ENCODE assay signal across 30 cellular contexts in the genomic region with DNA sequence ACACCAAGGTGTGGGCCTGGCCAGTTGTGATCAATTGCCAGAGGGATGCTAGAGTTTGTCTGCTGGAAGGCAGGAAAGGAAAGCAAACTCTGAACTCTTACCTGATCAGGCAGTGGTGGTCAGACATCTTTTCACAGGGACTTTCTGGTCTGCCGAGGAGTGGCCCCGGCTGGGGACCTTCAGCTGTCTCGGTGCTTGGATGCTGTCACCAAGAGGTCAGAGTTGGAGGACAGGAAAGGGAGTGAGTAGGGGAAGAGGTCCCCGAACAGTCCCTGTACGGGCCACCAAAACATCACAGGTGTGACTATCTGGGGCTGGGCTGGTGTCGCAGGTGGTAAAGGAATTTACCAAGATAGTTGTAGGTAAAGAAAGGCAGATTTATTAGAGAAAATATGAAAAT. TPM values are rescaled to one million over a fixed set of nuclear protein-coding genes. Genes with fewer than 3 reads are reported as not detected.
A peak's percentile ranks its signal among the peaks of the same experiment; 100 is the strongest.
DNase-seq lines count a peak whose midpoint lies in the region; ATAC-seq, FAIRE-seq and TF ChIP-seq lines count a peak whose summit lies in the region.
"Had no signal": no experiment of that assay in that cellular context is flagged by ENCODE, and none has a peak within 500 bp of the region (broad histone marks: within the 10 kb centered on the region; RNA-seq: fewer than 3 reads in every experiment).

No MANE protein-coding gene starts in this region.

- no peaks in the 10 kb centered on the region for H4K20me1 ChIP-seq in GM23338 (replicated peaks; ENCODE audit: insufficient read depth)
- H4K20me1 ChIP-seq in Loucy (ENCODE audit: insufficient read depth, low read length, poor library complexity, severe bottlenecking) = no peaks in the 10 kb centered on the region
- H4K20me1 ChIP-seq in PC-3 (ENCODE audit: low read length) = no peaks in the 10 kb centered on the region
- no peaks in the 10 kb centered on the region for H4K20me1 ChIP-seq in H1 (replicated peaks in 1 of 2; ENCODE audit: control insufficient read depth in 1 of 2, insufficient read depth in 2 of 2, low read length in 2 of 2)
- H4K20me1 ChIP-seq in MM.1S (ENCODE audit: insufficient read depth, low read length) = no peaks in the 10 kb centered on the region
- H4K20me1 ChIP-seq: BLaER1 had no signal

- H3K4me3 Mint-ChIP-seq in GM23338 = no peak overlapping the region
- no peak overlapping the region for H3K4me3 Mint-ChIP-seq in activated CD8-positive, alpha-beta memory T cell treated with anti-CD3 and anti-CD28 coated beads, Interleukin-2, amount 10 ng/mL, durations not matched to agents 7 days and 5 days
- H3K4me3 Mint-ChIP-seq: CD14-positive monocyte; CD4-positive, alpha-beta memory T cell; CD4-positive, CD25-positive, alpha-beta regulatory T cell; CD8-positive, alpha-beta memory T cell had no signal

- BruUV-seq in PC-3 (replicated peaks; lab: Mats Ljungman, UMichigan) = no TSS peak

- no peak for TF ChIP-seq POLR2A in H1 (IDR thresholded peaks at IDR 0.05; ENCODE audit: control extremely low read depth in 1 of 2, low read depth in 2 of 2, low read length in 2 of 2)

- H2BK120ac ChIP-seq in H1 (replicated peaks; ENCODE audit: low read depth, low read length) = no peak overlapping the region

- POLR2A ChIA-PET in PC-3 (lab: Charles Lee; ENCODE audit: unreplicated experiment) (no interaction called here), H1 (lab: Charles Lee; ENCODE audit: partially characterized antibody) (no interaction called here)

- no peak overlapping the region for H3K23ac ChIP-seq in H1 (ENCODE audit: insufficient read length)

- H3K27me3 Mint-ChIP-seq in GM23338 (ENCODE audit: insufficient read depth, low read depth, poor library complexity) = no peaks in the 10 kb centered on the region
- H3K27me3 Mint-ChIP-seq in activated CD8-positive, alpha-beta memory T cell treated with anti-CD3 and anti-CD28 coated beads, Interleukin-2, amount 10 ng/mL, durations not matched to agents 7 days and 5 days = peaks cover 17% of the 10 kb centered on the region

- no peak overlapping the region for H3K4ac ChIP-seq in H1 (replicated peaks; ENCODE audit: insufficient read length, low read depth, low read length)

- H3K27me3 ChIP-seq in GM23338 (ENCODE audit: insufficient read depth) (no peaks in the 10 kb centered on the region), Loucy (ENCODE audit: insufficient read depth, low read length, poor library complexity, severe bottlenecking) (no peaks in the 10 kb centered on the region), PC-3 (ENCODE audit: low read length) (peaks cover 39% of the 10 kb centered on the region), H1 (replicated peaks in 1 of 4; ENCODE audit: control insufficient read depth in 3 of 4, extremely low read depth in 1 of 4, insufficient read depth in 3 of 4, low read length in 3 of 4) (no peaks in the 10 kb centered on the region), MM.1S (replicated peaks; ENCODE audit: insufficient read depth, low read length) (no peaks in the 10 kb centered on the region)
- H3K27me3 ChIP-seq: BLaER1 had no signal

- 0 out of 2 replicates have a peak overlapping the region, but pooled peaks have one; percentile 63 for H4K8ac ChIP-seq in H1 (ENCODE audit: extremely low read depth, insufficient read depth, low read length)

- H4K5ac ChIP-seq in H1 (ENCODE audit: insufficient read length, low read depth, low read length) = no peak overlapping the region

- H3K79me2 ChIP-seq in GM23338 (replicated peaks; ENCODE audit: insufficient read depth) (no peaks in the 10 kb centered on the region), Loucy (ENCODE audit: insufficient read depth, low read length) (no peaks in the 10 kb centered on the region), PC-3 (ENCODE audit: low read length) (no peaks in the 10 kb centered on the region), H1 (ENCODE audit: control insufficient read depth in 1 of 2, insufficient read depth in 2 of 2, low read length in 2 of 2) (no peaks in the 10 kb centered on the region), MM.1S (ENCODE audit: low read length) (no peaks in the 10 kb centered on the region)

- H3K4me3 ChIP-seq in GM23338 (no peak overlapping the region), Loucy (ENCODE audit: low read length, poor library complexity, severe bottlenecking) (no peak overlapping the region), PC-3 (ENCODE audit: low read length) (no peak overlapping the region), H1 (ENCODE audit: extremely low read depth in 1 of 4, insufficient read depth in 2 of 4, low read depth in 3 of 4, low read length in 4 of 4) (no peak overlapping the region), MM.1S (ENCODE audit: low read length) (no peak overlapping the region)
- H3K4me3 ChIP-seq: BLaER1, GM12878 had no signal

- 90% methylated on average over 6 of the region's 6 CpGs; no CpG with 5 or more reads in 1 of the 2 experiments for WGBS in H1 (ENCODE audit: extremely low coverage in 1 of 2, insufficient coverage in 1 of 2, insufficient read length in 1 of 2, insufficient replicate concordance in 2 of 2, low coverage in 1 of 2, low lambda C conversion rate in 2 of 2, missing lambda C conversion rate in 1 of 2), 2 experiments

- H2BK15ac ChIP-seq in H1 (ENCODE audit: low read length) = no peak overlapping the region

- no peak overlapping the region for H4K91ac ChIP-seq in H1 (replicated peaks; ENCODE audit: insufficient read length, low read length)

- H3K9ac ChIP-seq in Loucy (ENCODE audit: low read depth, low read length, poor library complexity, severe bottlenecking) = no peak overlapping the region
- no peak overlapping the region for H3K9ac ChIP-seq in PC-3 (ENCODE audit: low read length)
- no peak overlapping the region for H3K9ac ChIP-seq in H1 (replicated peaks in 1 of 4; ENCODE audit: extremely low read depth in 1 of 4, low read depth in 3 of 4, low read length in 3 of 4)
- no peak overlapping the region for H3K9ac ChIP-seq in MM.1S (ENCODE audit: low read length)
- H3K9ac ChIP-seq: BLaER1 had no signal

- H2AFZ ChIP-seq in GM23338 (0 out of 2 replicates have a peak overlapping the region, but pooled peaks have one; percentile 28), Loucy (ENCODE audit: low read length) (peak overlapping the region; percentile 35; the same call in 1 of the 2 replicates), PC-3 (ENCODE audit: low read length) (no peak overlapping the region), H1 (ENCODE audit: low read length) (no peak overlapping the region), MM.1S (ENCODE audit: low read length) (no peak overlapping the region)

- no peak for TF ChIP-seq RAD21 in H1 (IDR thresholded peaks at IDR 0.05 in 1 of 2, conservative IDR thresholded peaks at IDR 0.05 in 1 of 2; ENCODE audit: low read depth in 2 of 2, low read length in 2 of 2)

- intact Hi-C loops in PC-3 (cut with micrococcal nuclease) = no loop called here

- TF ChIP-seq EP300 in H1 (IDR thresholded peaks at IDR 0.05; ENCODE audit: borderline replicate concordance in 1 of 2, low read depth in 2 of 2, low read length in 2 of 2) = no peak

- H3K27ac Mint-ChIP-seq in GM23338 = no peak overlapping the region
- no peak overlapping the region for H3K27ac Mint-ChIP-seq in activated CD8-positive, alpha-beta memory T cell treated with anti-CD3 and anti-CD28 coated beads, Interleukin-2, amount 10 ng/mL, durations not matched to agents 7 days and 5 days
- H3K27ac Mint-ChIP-seq: CD14-positive monocyte; CD4-positive, alpha-beta memory T cell; CD4-positive, CD25-positive, alpha-beta regulatory T cell; CD8-positive, alpha-beta memory T cell had no signal

- H3K9me3 ChIP-seq in Loucy (ENCODE audit: insufficient read depth, low read depth, low read length) (no peaks in the 10 kb centered on the region), PC-3 (ENCODE audit: low read length) (no peaks in the 10 kb centered on the region), H1 (ENCODE audit: insufficient read depth in 2 of 2, low read depth in 1 of 2, low read length in 1 of 2) (no peaks in the 10 kb centered on the region), MM.1S (replicated peaks; ENCODE audit: insufficient read depth, low read length) (no peaks in the 10 kb centered on the region)
- H3K9me3 ChIP-seq: BE2C, BLaER1 had no signal

- no peak for TF ChIP-seq CTCF in GM23338 (conservative IDR thresholded peaks at IDR 0.05; ENCODE audit: low read depth in 2 of 2)
- TF ChIP-seq CTCF in Loucy (conservative IDR thresholded peaks at IDR 0.05; ENCODE audit: low read length) = no peak
- no peak for TF ChIP-seq CTCF in PC-3 (conservative IDR thresholded peaks at IDR 0.05; ENCODE audit: low read depth, low read length)
- TF ChIP-seq CTCF in H1 (IDR thresholded peaks at IDR 0.05; ENCODE audit: control extremely low read depth in 1 of 3, insufficient read depth in 1 of 3, low read depth in 1 of 3, low read length in 3 of 3) = no peak
- TF ChIP-seq CTCF in MM.1S (IDR thresholded peaks at IDR 0.05; ENCODE audit: low read length) = no peak

- H3K56ac ChIP-seq in H1 (replicated peaks; ENCODE audit: insufficient read length, low read depth, low read length) = no peak overlapping the region

- no peak overlapping the region for H2AK5ac ChIP-seq in H1 (ENCODE audit: low read depth, low read length)

- H3K23me2 ChIP-seq in H1 (ENCODE audit: low read depth, low read length) = no peaks in the 10 kb centered on the region

- H3K36me3 ChIP-seq in GM23338 (ENCODE audit: insufficient read depth) (no peaks in the 10 kb centered on the region), Loucy (ENCODE audit: insufficient read depth, low read length) (no peaks in the 10 kb centered on the region), PC-3 (ENCODE audit: low read depth, low read length) (no peaks in the 10 kb centered on the region), H1 (ENCODE audit: control insufficient read depth in 2 of 4, insufficient read depth in 4 of 4, low read length in 3 of 4) (no peaks in the 10 kb centered on the region), MM.1S (replicated peaks; ENCODE audit: insufficient read depth, low read length) (no peaks in the 10 kb centered on the region)
- H3K36me3 ChIP-seq: BE2C, BLaER1 had no signal

- no peak for ATAC-seq in GM23338
- peak; percentile 19; the same call in 1 of the 2 replicates for ATAC-seq in PC-3
- ATAC-seq in activated CD8-positive, alpha-beta memory T cell treated with anti-CD3 and anti-CD28 coated beads, Interleukin-2, amount 10 ng/mL, durations not matched to agents 7 days and 5 days = no peak
- ATAC-seq: GM12878 had no signal

- H3K27ac ChIP-seq in GM23338 (ENCODE audit: low read depth) (no peak overlapping the region), PC-3 (ENCODE audit: low read length) (no peak overlapping the region), H1 (ENCODE audit: low read depth, low read length) (no peak overlapping the region), MM.1S (ENCODE audit: low read length) (no peak overlapping the region)
- H3K27ac ChIP-seq: BLaER1 had no signal

- no peak for FAIRE-seq in H1 (lab: Jason Lieb, UNC)
- FAIRE-seq: A204.1, GM12878, GM12892, GM18507, GM19239 had no signal

- H3K9me3 Mint-ChIP-seq in GM23338 = peaks cover 9% of the 10 kb centered on the region; the same call in 1 of the 3 replicates
- no peaks in the 10 kb centered on the region for H3K9me3 Mint-ChIP-seq in activated CD8-positive, alpha-beta memory T cell treated with anti-CD3 and anti-CD28 coated beads, Interleukin-2, amount 10 ng/mL, durations not matched to agents 7 days and 5 days (ENCODE audit: low read depth)
- H3K9me3 Mint-ChIP-seq: CD14-positive monocyte; CD4-positive, alpha-beta memory T cell; CD8-positive, alpha-beta memory T cell had no signal

- H3K4me2 ChIP-seq in GM23338 (no peak overlapping the region), Loucy (ENCODE audit: low read depth, low read length, poor library complexity, severe bottlenecking) (no peak overlapping the region), PC-3 (ENCODE audit: low read length) (no peak overlapping the region), H1 (ENCODE audit: insufficient read depth in 1 of 2, low read depth in 2 of 2, low read length in 2 of 2) (no peak overlapping the region), MM.1S (ENCODE audit: low read depth, low read length) (no peak overlapping the region)
- H3K4me2 ChIP-seq: BLaER1 had no signal

- peaks cover 8% of the 10 kb centered on the region; the same call in 2 of the 3 replicates for H3K4me1 Mint-ChIP-seq in GM23338
- H3K4me1 Mint-ChIP-seq in activated CD8-positive, alpha-beta memory T cell treated with anti-CD3 and anti-CD28 coated beads, Interleukin-2, amount 10 ng/mL, durations not matched to agents 7 days and 5 days = no peaks in the 10 kb centered on the region
- H3K4me1 Mint-ChIP-seq: CD4-positive, alpha-beta memory T cell; CD4-positive, CD25-positive, alpha-beta regulatory T cell; CD8-positive, alpha-beta memory T cell had no signal

- no peak overlapping the region for H3K18ac ChIP-seq in H1 (ENCODE audit: extremely low read depth, low read length)

- H3K9me2 ChIP-seq in GM23338 (ENCODE audit: insufficient read depth) (no peaks in the 10 kb centered on the region; the same call in 1 of the 2 replicates), Loucy (replicated peaks; ENCODE audit: low read depth, low read length) (no peaks in the 10 kb centered on the region), PC-3 (replicated peaks; ENCODE audit: low read length) (no peaks in the 10 kb centered on the region), MM.1S (replicated peaks; ENCODE audit: insufficient read depth, low read length) (no peaks in the 10 kb centered on the region)

- no peaks in the 10 kb centered on the region for H3K79me1 ChIP-seq in H1 (ENCODE audit: low read depth, low read length)

- no peaks in the 10 kb centered on the region for H3F3A ChIP-seq in GM23338 (replicated peaks; ENCODE audit: low read depth)
- H3F3A ChIP-seq in Loucy (ENCODE audit: low read depth) = no peaks in the 10 kb centered on the region
- no peaks in the 10 kb centered on the region for H3F3A ChIP-seq in PC-3 (ENCODE audit: low read length, unreplicated experiment)
- H3F3A ChIP-seq in MM.1S (ENCODE audit: insufficient read depth, low read length) = no peaks in the 10 kb centered on the region

- DNase-seq in GM23338 (ENCODE audit: low spot score) (no peak), PC-3 (no peak), H1 (ENCODE audit: low read depth in 1 of 2, low spot score in 2 of 2) (no peak), NCI-H128 (lab: John Stamatoyannopoulos, UW; ENCODE audit: unreplicated experiment) (no peak), MM.1S (no peak)
- DNase-seq in activated T-cell treated with anti-CD3 and anti-CD28 coated beads, Interleukin-2, amount 50 U/mL, for 48 hours = no peak
- no peak for DNase-seq in activated CD8-positive, alpha-beta memory T cell treated with anti-CD3 and anti-CD28 coated beads, Interleukin-2, amount 10 ng/mL, durations not matched to agents 7 days and 5 days
- DNase-seq: 8988T; ACHN; BE2C; C1 segment of cervical spinal cord; CD4-positive, alpha-beta memory T cell; CD4-positive, CD25-positive, alpha-beta regulatory T cell; CD8-positive, alpha-beta memory T cell; COR-L47; DMS 273 treated with DMSO at 0.1 percent for 48 hours; DMS153; DMS53; DMS79; DND-41; EL; GDM1 had no signal

- H3K4me1 ChIP-seq in GM23338 (ENCODE audit: insufficient read depth) (peaks cover 6% of the 10 kb centered on the region; the same call in 1 of the 2 replicates), Loucy (ENCODE audit: insufficient read depth, low read length, poor library complexity, severe bottlenecking) (no peaks in the 10 kb centered on the region), PC-3 (ENCODE audit: insufficient read depth, low read length) (no peaks in the 10 kb centered on the region), H1 (replicated peaks in 1 of 4; ENCODE audit: control insufficient read depth in 3 of 4, insufficient read depth in 4 of 4, low read length in 3 of 4) (no peaks in the 10 kb centered on the region), MM.1S (ENCODE audit: low read length) (no peaks in the 10 kb centered on the region)
- H3K4me1 ChIP-seq: BE2C, BLaER1 had no signal

- CTCF ChIA-PET in PC-3 (lab: Charles Lee) = no interaction called here
- CTCF ChIA-PET in H1 (lab: Charles Lee; ENCODE audit: partially characterized antibody) = no interaction called here
- CTCF ChIA-PET in activated CD8-positive, alpha-beta memory T cell treated with anti-CD3 and anti-CD28 coated beads, Interleukin-2, amount 10 ng/mL, durations not matched to agents 7 days and 5 days (lab: Charles Lee) = no interaction called here

- H3K14ac ChIP-seq in H1 (ENCODE audit: insufficient read length) = no peak overlapping the region

- no peak overlapping the region for H2BK20ac ChIP-seq in H1 (ENCODE audit: low read length)

- no peak overlapping the region for H2BK5ac ChIP-seq in H1 (ENCODE audit: low read depth, low read length)

- no peak overlapping the region for H2BK12ac ChIP-seq in H1 (ENCODE audit: low read depth, low read length)

- H3K36me3 Mint-ChIP-seq in GM23338 (ENCODE audit: low read depth) = no peaks in the 10 kb centered on the region
- H3K36me3 Mint-ChIP-seq in activated CD8-positive, alpha-beta memory T cell treated with anti-CD3 and anti-CD28 coated beads, Interleukin-2, amount 10 ng/mL, durations not matched to agents 7 days and 5 days = no peaks in the 10 kb centered on the region
- H3K36me3 Mint-ChIP-seq: CD14-positive monocyte; CD4-positive, alpha-beta memory T cell; CD4-positive, CD25-positive, alpha-beta regulatory T cell; CD8-positive, alpha-beta memory T cell had no signal

RNA-seq across cellular contexts. Expression of gene METTL13, which starts 17.7 kb away (rescaled TPM):
- total RNA-seq in GM23338 (2014; rRNA removed; shearing (Covaris generic)) = 43.8 and 45.4 TPM in 2 replicates
- polyA plus RNA-seq in GM23338 (2016; fragmentation: Nextera tagmentation; extraction: Ambion mirVana) = 19.2 and 21.0 TPM in 2 replicates
- total RNA-seq in PC-3 (2014; rRNA removed) = 115 and 138 TPM in 2 replicates
- 63.1 and 66.3 TPM in 2 replicates for total RNA-seq in H1 (2021; fragmentation: NEBNext Ultra II Directional; extraction: Animal tissue kit (Norgen Biotek cat#: 25700))
- polyA plus RNA-seq in H1 (2011; rRNA removed) = 38.1 and 39.6 TPM in 2 replicates
- polyA plus RNA-seq in H1 (2011; cell fraction: cytosol; rRNA removed) = 52.2 TPM
- polyA plus RNA-seq in H1 (2011; cell fraction: nucleus; rRNA removed) = 38.2 TPM
- polyA plus RNA-seq in H1 (2012, experiment 1 of 2) = 55.7 to 68.2 TPM (median 61.8 TPM) in 4 replicates
- 33.9 TPM for polyA plus RNA-seq in H1 (2012, experiment 2 of 2)
- polyA plus RNA-seq in H1 (2013, experiment 1 of 2) = 24.9 TPM
- polyA plus RNA-seq in H1 (2013, experiment 2 of 2) = 23.7 TPM
- polyA minus RNA-seq in H1 (2011; rRNA and poly(A)+ RNA removed) = 74.4 and 104 TPM in 2 replicates
- polyA minus RNA-seq in H1 (2011; cell fraction: cytosol; rRNA and poly(A)+ RNA removed) = 33.6 TPM
- polyA minus RNA-seq in H1 (2011; cell fraction: nucleus; rRNA and poly(A)+ RNA removed) = 27.2 TPM
- total RNA-seq in activated CD8-positive, alpha-beta memory T cell treated with anti-CD3 and anti-CD28 coated beads, Interleukin-2, amount 10 ng/mL, durations not matched to agents 7 days and 5 days = 10 to 100 TPM; 47.0 to 56.4 TPM

RNA-seq across cellular contexts. Expression of gene VAMP4, which starts 21.9 kb away (rescaled TPM):
- 7.3 and 9.0 TPM in 2 replicates for total RNA-seq in GM23338 (2014; rRNA removed; shearing (Covaris generic))
- polyA plus RNA-seq in GM23338 (2016; fragmentation: Nextera tagmentation; extraction: Ambion mirVana) = 7.4 and 7.7 TPM in 2 replicates
- total RNA-seq in PC-3 (2014; rRNA removed) = 5.2 and 7.2 TPM in 2 replicates
- 12.4 and 13.9 TPM in 2 replicates for total RNA-seq in H1 (2021; fragmentation: NEBNext Ultra II Directional; extraction: Animal tissue kit (Norgen Biotek cat#: 25700))
- polyA plus RNA-seq in H1 (2011; rRNA removed) = 0.99 and 1.6 TPM in 2 replicates
- polyA plus RNA-seq in H1 (2011; cell fraction: cytosol; rRNA removed) = 3.5 TPM
- 1.4 TPM for polyA plus RNA-seq in H1 (2011; cell fraction: nucleus; rRNA removed)
- polyA plus RNA-seq in H1 (2012, experiment 1 of 2) = 3.9 to 8.6 TPM (median 4.4 TPM) in 4 replicates
- polyA plus RNA-seq in H1 (2012, experiment 2 of 2) = 4.2 TPM
- polyA plus RNA-seq in H1 (2013, experiment 1 of 2) = 6.5 TPM
- 6.2 TPM for polyA plus RNA-seq in H1 (2013, experiment 2 of 2)
- 1.6 and 2.2 TPM in 2 replicates for polyA minus RNA-seq in H1 (2011; rRNA and poly(A)+ RNA removed)
- polyA minus RNA-seq in H1 (2011; cell fraction: cytosol; rRNA and poly(A)+ RNA removed) = 8.7 TPM
- polyA minus RNA-seq in H1 (2011; cell fraction: nucleus; rRNA and poly(A)+ RNA removed) = 3.8 TPM
- 10 to 100 TPM; 12.5 to 16.9 TPM for total RNA-seq in activated CD8-positive, alpha-beta memory T cell treated with anti-CD3 and anti-CD28 coated beads, Interleukin-2, amount 10 ng/mL, durations not matched to agents 7 days and 5 days

Comparison
In these comparisons a context has a peak if more than half of its experiments do, and no peak if none do; other contexts are left out.
1. H2AFZ ChIP-seq: peak in GM23338 (single experiment) and Loucy (single experiment); none in PC-3 (single experiment), H1 (single experiment) and MM.1S (single experiment).